ENCODE assay signal across 21 cellular contexts in the genomic region with DNA sequence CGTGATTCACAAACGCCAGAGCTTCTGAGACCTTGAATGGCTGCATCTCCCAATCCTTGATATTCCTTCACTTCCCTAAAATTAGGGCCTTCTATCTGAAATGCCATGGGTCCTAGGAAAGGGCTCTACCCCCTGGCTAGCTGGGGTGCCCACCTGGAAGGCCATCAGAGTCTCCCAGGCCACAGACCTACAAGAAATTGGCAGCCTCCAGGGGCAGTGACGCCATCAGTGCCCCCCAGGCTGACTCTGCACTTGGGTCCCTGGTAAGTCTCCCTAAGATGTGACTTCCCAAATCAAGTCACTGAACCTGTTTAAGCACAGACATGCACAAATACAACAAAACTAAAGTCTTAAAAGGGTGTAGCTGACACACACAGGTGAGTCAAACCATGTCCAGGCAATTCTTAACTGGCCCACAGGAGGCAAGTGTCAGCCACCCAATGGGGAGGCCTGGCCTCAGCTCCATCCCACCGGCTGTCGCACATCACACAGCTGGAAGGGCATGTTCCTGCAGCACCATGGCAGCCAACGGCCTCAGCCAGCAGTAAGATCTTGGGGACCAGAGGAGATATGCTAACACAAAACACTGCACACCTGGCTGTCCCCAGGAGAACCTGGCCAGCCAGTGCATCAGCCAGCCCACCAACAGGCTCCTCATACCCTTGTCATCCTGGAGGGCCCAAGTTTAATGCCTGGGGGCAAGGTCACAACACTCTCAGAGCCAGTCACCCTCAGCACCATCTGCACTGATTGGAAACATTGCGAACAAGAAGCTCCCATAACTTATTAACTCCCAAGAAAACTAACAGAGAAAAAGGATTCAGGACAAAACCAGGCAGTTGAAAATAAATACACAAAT. TPM values are rescaled to one million over a fixed set of nuclear protein-coding genes. Genes with fewer than 3 reads are reported as not detected.
"Had no signal": no experiment of that assay in that cellular context is flagged by ENCODE, and none has a peak within 500 bp of the region (broad histone marks: within the 10 kb centered on the region; RNA-seq: fewer than 3 reads in every experiment).

No MANE protein-coding gene starts in this region.

- H3K27me3 ChIP-seq: body of pancreas, ovary had no signal

- H3K36me3 ChIP-seq: left lung, ovary, stomach had no signal

- DNase-seq: activated B cell treated with CpG ODN at 0.5 μM for 24 hours; activated CD4-positive, alpha-beta memory T cell treated with anti-CD3 and anti-CD28 coated beads for 36 hours; activated CD4-positive, alpha-beta T cell treated with anti-CD3 and anti-CD28 coated beads for 4 hours; activated CD8-positive, alpha-beta memory T cell treated with anti-CD3 and anti-CD28 coated beads, Interleukin-2, amount 50 U/mL, for 4 hours; activated naive CD4-positive, alpha-beta T cell treated with anti-CD3 and anti-CD28 coated beads for 36 hours; activated T-cell treated with anti-CD3 and anti-CD28 coated beads, Interleukin-2, amount 50 U/mL, for 4 hours; body of pancreas; glutamatergic neuron; hypothalamus; left lung; mucosa of descending colon; naive B cell; SK-N-SH; stimulated activated CD4-positive, alpha-beta T cell treated with anti-CD3 and anti-CD28 coated beads, Interleukin-4, amount 100 ng/mL, for 1 hour; stomach had no signal

- H3K27ac ChIP-seq: body of pancreas, coronary artery, left lung, ovary, stomach had no signal

- H3K36me3 Mint-ChIP-seq: activated CD4-positive, alpha-beta memory T cell treated with anti-CD3 and anti-CD28 coated beads for 36 hours; memory B cell; naive B cell had no signal

- H3K4me3 ChIP-seq: body of pancreas, coronary artery, left lung, mucosa of descending colon, ovary, smooth muscle cell, stomach had no signal

- ATAC-seq: activated T-cell treated with anti-CD3 and anti-CD28 coated beads, Interleukin-2, amount 50 U/mL, for 4 hours; body of pancreas; left lung; mucosa of descending colon; sciatic nerve had no signal

- H3K9me3 Mint-ChIP-seq: activated B cell treated with CpG ODN at 0.5 μM for 24 hours; activated CD4-positive, alpha-beta memory T cell treated with anti-CD3 and anti-CD28 coated beads for 36 hours; activated naive CD4-positive, alpha-beta T cell treated with anti-CD3 and anti-CD28 coated beads for 36 hours; activated T-cell treated with anti-CD3 and anti-CD28 coated beads, Interleukin-2, amount 50 U/mL, for 4 hours; central memory CD8-positive, alpha-beta T cell; memory B cell had no signal

- H3K4me1 Mint-ChIP-seq: central memory CD8-positive, alpha-beta T cell; memory B cell had no signal

- H3K27ac Mint-ChIP-seq: activated B cell treated with CpG ODN at 0.5 μM for 24 hours; activated CD4-positive, alpha-beta memory T cell treated with anti-CD3 and anti-CD28 coated beads for 36 hours; activated naive CD4-positive, alpha-beta T cell treated with anti-CD3 and anti-CD28 coated beads for 36 hours; memory B cell; naive B cell had no signal

- H3K4me3 Mint-ChIP-seq: activated B cell treated with CpG ODN at 0.5 μM for 24 hours; activated CD4-positive, alpha-beta memory T cell treated with anti-CD3 and anti-CD28 coated beads for 36 hours; activated naive CD4-positive, alpha-beta T cell treated with anti-CD3 and anti-CD28 coated beads for 36 hours; activated T-cell treated with anti-CD3 and anti-CD28 coated beads, Interleukin-2, amount 50 U/mL, for 4 hours; central memory CD8-positive, alpha-beta T cell; memory B cell; naive B cell had no signal

- H3K9me3 ChIP-seq: body of pancreas, left lung, mucosa of descending colon, ovary, SK-N-SH, stomach had no signal

RNA-seq across cellular contexts. Expression of a gene that starts 5.2 kb away (rescaled TPM):
- total RNA-seq: activated B cell treated with CpG ODN at 0.5 μM for 24 hours had no signal
